8 cellular contexts compared by ENCODE assay signal in the genomic region with DNA sequence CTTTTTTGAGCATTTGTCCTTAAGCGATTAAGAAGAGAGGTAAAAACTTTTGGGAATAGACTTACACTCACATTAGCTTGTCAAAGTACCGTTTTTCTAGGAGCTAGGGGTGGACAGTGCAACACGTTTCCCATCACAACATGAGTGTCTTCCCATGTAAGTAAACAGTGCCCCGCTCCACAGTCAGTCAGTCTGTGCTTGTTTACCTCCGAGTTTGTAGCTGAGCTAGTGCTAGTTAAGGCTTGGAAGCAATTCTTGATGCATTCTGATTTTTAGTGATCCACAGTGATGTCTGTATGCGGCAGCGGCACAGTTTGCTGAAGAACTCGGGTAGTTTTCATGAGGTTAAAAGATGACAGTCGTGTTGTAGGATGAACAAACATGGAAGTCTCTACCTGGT. TPM values are rescaled to one million over a fixed set of nuclear protein-coding genes. Genes with fewer than 3 reads are reported as not detected.
DNase-seq lines count a peak whose midpoint lies in the region; ATAC-seq, FAIRE-seq and TF ChIP-seq lines count a peak whose summit lies in the region.

No MANE protein-coding gene starts in this region.

- intact Hi-C loops in PC-3 (cut with micrococcal nuclease): loop anchor here (1.0 to 2.0 kb wide), 2 partner anchors 20 to 128 kb away; no protein-coding TSS in a partner anchor
- intact Hi-C loops in naive thymus-derived CD4-positive, alpha-beta T cell (cut with micrococcal nuclease): loop anchor here (1.0 to 10.0 kb wide), 14 partner anchors 11 to 1374 kb away; a partner anchor contains a TSS

- H3K36me3 ChIP-seq in PC-3 (ENCODE audit: low read depth, low read length): no peaks in the 10 kb centered on the region
- peaks cover 0 to 3% (median 0%) of the 10 kb centered on the region in 3 experiments for H3K36me3 ChIP-seq in naive thymus-derived CD4-positive, alpha-beta T cell (ENCODE audit: control insufficient read depth in 2 of 3, insufficient read depth in 3 of 3, low read length in 3 of 3)

- H3K4me1 Mint-ChIP-seq in naive thymus-derived CD4-positive, alpha-beta T cell: peaks cover 19 to 60% (median 48%) of the 10 kb centered on the region in 7 donors

- peaks cover 63% of the 10 kb centered on the region for H3K79me2 ChIP-seq in PC-3 (ENCODE audit: low read length)

- peak overlapping the region; percentile 96 for H3K9ac ChIP-seq in PC-3 (ENCODE audit: low read length)

- H3K27me3 Mint-ChIP-seq in naive thymus-derived CD4-positive, alpha-beta T cell: peaks cover 0 to 7% (median 0%) of the 10 kb centered on the region in 5 donors

- peak overlapping the region; percentile 95 to 99 (median 97) for H3K27ac Mint-ChIP-seq in naive thymus-derived CD4-positive, alpha-beta T cell

- H3F3A ChIP-seq in PC-3 (ENCODE audit: low read length, unreplicated experiment): no peaks in the 10 kb centered on the region

- BruUV-seq in PC-3 (replicated peaks; lab: Mats Ljungman, UMichigan): TSS peak; percentile 62

- no peaks in the 10 kb centered on the region for H3K27me3 ChIP-seq in PC-3 (ENCODE audit: low read length)
- no peaks in the 10 kb centered on the region for H3K27me3 ChIP-seq in naive thymus-derived CD4-positive, alpha-beta T cell (ENCODE audit: control insufficient read depth in 2 of 2, insufficient read depth in 2 of 2, low read length in 2 of 2)

- no peak for FAIRE-seq in D721Med (lab: Jason Lieb, UNC)

- POLR2A ChIA-PET in PC-3 (lab: Charles Lee; ENCODE audit: unreplicated experiment): no interaction called here
- POLR2A ChIA-PET in naive thymus-derived CD4-positive, alpha-beta T cell (lab: Charles Lee): interaction anchor here (0.8 kb wide), 1 partner anchor 25 kb away, joined by 3 read pairs; no protein-coding TSS in a partner anchor

- DNase-seq in DMS79 treated with DMSO at 0.1 percent for 48 hours (lab: John Stamatoyannopoulos, UW) (peak; percentile 44), DMS79 (lab: John Stamatoyannopoulos, UW) (no peak), PC-3 (peak; percentile 18), dermis blood vessel endothelial cell (peak; percentile 35), T1000 (lab: John Stamatoyannopoulos, UW) (no peak), GDM1 (lab: John Stamatoyannopoulos, UW) (no peak), D721Med (ENCODE audit: insufficient read length, low spot score) (no peak)
- DNase-seq in naive thymus-derived CD4-positive, alpha-beta T cell: peak in 2 of 9 donors; percentile 13 to 20

- H3K4me2 ChIP-seq in PC-3 (ENCODE audit: low read length): peak overlapping the region; percentile 92

- H2AFZ ChIP-seq in PC-3 (ENCODE audit: low read length): peak overlapping the region; percentile 100

- ATAC-seq in PC-3: 0 out of 2 replicates have a peak, but pooled peaks have one; percentile 1
- no peak for ATAC-seq in naive thymus-derived CD4-positive, alpha-beta T cell

- no peaks in the 10 kb centered on the region for H3K9me3 Mint-ChIP-seq in naive thymus-derived CD4-positive, alpha-beta T cell

- H4K20me1 ChIP-seq in PC-3 (ENCODE audit: low read length): no peaks in the 10 kb centered on the region

- no peaks in the 10 kb centered on the region for H3K9me3 ChIP-seq in PC-3 (ENCODE audit: low read length)
- no peaks in the 10 kb centered on the region for H3K9me3 ChIP-seq in naive thymus-derived CD4-positive, alpha-beta T cell (ENCODE audit: control insufficient read depth in 2 of 3, low read length in 3 of 3)

- H3K27ac ChIP-seq in PC-3 (ENCODE audit: low read length): peak overlapping the region; percentile 86; the same call in 1 of the 2 replicates
- H3K27ac ChIP-seq in naive thymus-derived CD4-positive, alpha-beta T cell (ENCODE audit: low read depth, low read length): peak overlapping the region; percentile 94

- no peaks in the 10 kb centered on the region for H3K9me2 ChIP-seq in PC-3 (replicated peaks; ENCODE audit: low read length)

- peak overlapping the region; percentile 92 to 98 (median 97) for H3K4me3 Mint-ChIP-seq in naive thymus-derived CD4-positive, alpha-beta T cell

- CTCF ChIA-PET in PC-3 (lab: Charles Lee): no interaction called here
- CTCF ChIA-PET in naive thymus-derived CD4-positive, alpha-beta T cell (lab: Charles Lee): no interaction called here

- TF ChIP-seq CTCF in PC-3 (conservative IDR thresholded peaks at IDR 0.05; ENCODE audit: low read depth, low read length) (no peak), D721Med (IDR thresholded peaks at IDR 0.05; ENCODE audit: insufficient read depth, missing control alignments) (no peak)

- peak overlapping the region; percentile 100 for H3K4me3 ChIP-seq in PC-3 (ENCODE audit: low read length)
- H3K4me3 ChIP-seq in naive thymus-derived CD4-positive, alpha-beta T cell (ENCODE audit: low read length): peak overlapping the region; percentile 84

- peaks cover 15% of the 10 kb centered on the region; the same call in 1 of the 2 replicates for H3K4me1 ChIP-seq in PC-3 (ENCODE audit: insufficient read depth, low read length)
- H3K4me1 ChIP-seq in naive thymus-derived CD4-positive, alpha-beta T cell (ENCODE audit: control insufficient read depth in 2 of 2, insufficient read depth in 2 of 2, low read length in 2 of 2): peaks cover 8 to 13% of the 10 kb centered on the region in 2 donors

- peaks cover 0 to 3% (median 0%) of the 10 kb centered on the region in 5 donors for H3K36me3 Mint-ChIP-seq in naive thymus-derived CD4-positive, alpha-beta T cell

RNA-seq across cellular contexts. Expression of a gene that starts 0.9 kb away (rescaled TPM):
- total RNA-seq in PC-3 (2014; rRNA removed) (35.3 and 42.4 TPM in 2 replicates), dermis blood vessel endothelial cell (65.1 and 68.6 TPM in 2 replicates)
- total RNA-seq in naive thymus-derived CD4-positive, alpha-beta T cell: 10 to 100 TPM; 27.3 to 60.9 (median 56.3) TPM
- 10 to 100 TPM; 12.4 to 13.0 TPM for polyA plus RNA-seq in naive thymus-derived CD4-positive, alpha-beta T cell

Comparison
In these comparisons a context has a peak if more than half of its experiments do, and no peak if none do; other contexts are left out.
1. DNase-seq: peak in DMS79 treated with DMSO at 0.1 percent for 48 hours (single experiment), PC-3 (single experiment) and dermis blood vessel endothelial cell (single experiment); none in DMS79 (single experiment), T1000 (single experiment), GDM1 (single experiment) and D721Med (single experiment).